In the genomic region with DNA sequence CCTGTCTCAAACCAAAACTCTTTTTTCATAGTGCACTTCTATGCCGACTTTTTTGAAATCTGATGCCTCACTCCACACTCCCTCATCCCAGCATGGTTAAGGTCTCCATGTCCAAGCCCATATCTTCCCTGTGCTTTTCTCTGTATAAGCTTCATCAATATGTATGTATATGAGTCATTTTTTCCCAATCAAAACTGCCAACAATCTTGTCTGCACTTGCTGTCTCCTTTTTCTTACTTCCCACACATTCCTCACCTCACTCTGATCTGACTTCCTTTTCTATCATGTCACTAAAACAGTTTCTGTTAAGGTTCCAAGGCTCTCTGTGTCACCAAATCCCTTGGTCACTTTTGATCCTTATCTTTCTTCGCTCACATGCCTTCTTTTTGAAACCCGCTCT, we compare ENCODE assay signal across 24 cellular contexts.
A peak's percentile ranks its signal among the peaks of the same experiment; 100 is the strongest.
DNase-seq lines count a peak whose midpoint lies in the region; ATAC-seq and TF ChIP-seq lines count a peak whose summit lies in the region.
"Had no signal": no experiment of that assay in that cellular context is flagged by ENCODE, and none has a peak within 500 bp of the region (broad histone marks: within the 10 kb centered on the region; RNA-seq: fewer than 3 reads in every experiment).

No MANE protein-coding gene starts in this region.

- H3K27me3 ChIP-seq in mammary epithelial cell (ENCODE audit: insufficient read depth, low read length) (no peaks in the 10 kb centered on the region), foreskin keratinocyte (no peaks in the 10 kb centered on the region)

- H3K27me3 Mint-ChIP-seq in MCF 10A (ENCODE audit: insufficient read depth, unreplicated experiment): no peaks in the 10 kb centered on the region

- no peaks in the 10 kb centered on the region for H3K36me3 ChIP-seq in mammary epithelial cell (ENCODE audit: insufficient read depth, low read length)
- H3K36me3 ChIP-seq: BLaER1 treated with 17β-estradiol and CSF1 and Interleukin-3, amounts not matched to agents 10 nM and 100 nM had no signal

- H3K4me1 Mint-ChIP-seq in MCF 10A (ENCODE audit: insufficient read depth, unreplicated experiment): no peaks in the 10 kb centered on the region
- H3K4me1 Mint-ChIP-seq: B cell had no signal

- H3K4me3 Mint-ChIP-seq in MCF 10A (ENCODE audit: unreplicated experiment): no peak overlapping the region
- H3K4me3 Mint-ChIP-seq: B cell; CD4-positive, alpha-beta T cell; CD8-positive, alpha-beta T cell had no signal

- POLR2A ChIA-PET in MCF 10A (lab: Yijun Ruan, JAX): interaction anchor here (0.7 kb wide), 1 partner anchor 389 kb away, joined by 3 read pairs; no protein-coding TSS in a partner anchor

- ATAC-seq in foreskin keratinocyte: peak; percentile 44
- ATAC-seq: A549; CD8-positive, alpha-beta T cell; GM12878 had no signal

- dilution Hi-C loops in mammary epithelial cell (cut with HindIII; ENCODE audit: low sequenced_read_pairs): no loop called here

- H4K20me1 ChIP-seq in mammary epithelial cell (ENCODE audit: insufficient read depth, low read length): no peaks in the 10 kb centered on the region
- H4K20me1 ChIP-seq: BLaER1 treated with 17β-estradiol and CSF1 and Interleukin-3, amounts not matched to agents 10 nM and 100 nM had no signal

- CTCF ChIA-PET in mammary epithelial cell (lab: Charles Lee; ENCODE audit: low non-redundant PET) (no interaction called here), MCF 10A (lab: Yijun Ruan, JAX) (interaction anchor here (0.6 to 0.7 kb wide), 3 partner anchors 188 to 267 kb away, joined by 3 read pairs; no protein-coding TSS in a partner anchor)

- H3K4me1 ChIP-seq in mammary epithelial cell (ENCODE audit: insufficient read depth, low read length): no peaks in the 10 kb centered on the region
- no peaks in the 10 kb centered on the region for H3K4me1 ChIP-seq in foreskin keratinocyte
- H3K4me1 ChIP-seq: A549 had no signal

- no peaks in the 10 kb centered on the region for H3K79me2 ChIP-seq in mammary epithelial cell (ENCODE audit: insufficient read depth, low read length)

- H3K4me2 ChIP-seq in mammary epithelial cell (ENCODE audit: insufficient read depth, low read depth, low read length): no peak overlapping the region
- H3K4me2 ChIP-seq: A549; BLaER1 treated with 17β-estradiol and CSF1 and Interleukin-3, amounts not matched to agents 10 nM and 100 nM had no signal

- H3K27ac Mint-ChIP-seq in MCF 10A (ENCODE audit: low read depth, unreplicated experiment): no peak overlapping the region
- H3K27ac Mint-ChIP-seq: B cell; CD4-positive, alpha-beta T cell; CD8-positive, alpha-beta T cell had no signal

- intact Hi-C loops in mammary epithelial cell (cut with micrococcal nuclease) (no loop called here), MCF 10A (cut with micrococcal nuclease) (no loop called here)

- TF ChIP-seq CTCF in mammary epithelial cell (conservative IDR thresholded peaks at IDR 0.05 in 1 of 2, IDR thresholded peaks at IDR 0.05 in 1 of 2; ENCODE audit: extremely low read depth in 1 of 2, insufficient read depth in 1 of 2, low read depth in 1 of 2, low read length in 2 of 2): no peak
- TF ChIP-seq CTCF in MCF 10A (IDR thresholded peaks at IDR 0.05; ENCODE audit: unreplicated experiment): no peak
- TF ChIP-seq CTCF in epithelial cell of esophagus (IDR thresholded peaks at IDR 0.05; ENCODE audit: insufficient read depth, low read depth, low read length, missing control alignments): no peak
- no peak for TF ChIP-seq CTCF in foreskin keratinocyte (conservative IDR thresholded peaks at IDR 0.05)
- TF ChIP-seq CTCF in GM13976 (IDR thresholded peaks at IDR 0.05; ENCODE audit: borderline replicate concordance, control extremely low read depth, extremely low read depth, insufficient read depth, missing control alignments): no peak

- BruUV-seq in mammary epithelial cell (replicated peaks; lab: Mats Ljungman, UMichigan): no TSS peak
- no TSS peak for BruUV-seq in MCF 10A (replicated peaks; lab: Mats Ljungman, UMichigan)

- WGBS in mammary epithelial cell (ENCODE audit: low coverage, missing lambda C conversion rate): 41% methylated on average over 3 of the region's 3 CpGs

- H3K4me3 ChIP-seq in mammary epithelial cell (replicated peaks in 1 of 3; ENCODE audit: insufficient read depth in 1 of 3, low read depth in 2 of 3, low read length in 3 of 3): no peak overlapping the region
- H3K4me3 ChIP-seq in epithelial cell of esophagus (ENCODE audit: low read length): no peak overlapping the region
- H3K4me3 ChIP-seq: A549; BLaER1 treated with 17β-estradiol and CSF1 and Interleukin-3, amounts not matched to agents 10 nM and 100 nM; GM12878 had no signal

- no peak overlapping the region for H2AFZ ChIP-seq in mammary epithelial cell (ENCODE audit: low read depth, low read length)

- H3K9me3 ChIP-seq in mammary epithelial cell (replicated peaks; ENCODE audit: insufficient read depth, low read length): peaks cover 4% of the 10 kb centered on the region
- H3K9me3 ChIP-seq: A549 had no signal

- peaks cover 7% of the 10 kb centered on the region for H3K9me3 Mint-ChIP-seq in MCF 10A (ENCODE audit: unreplicated experiment)
- H3K9me3 Mint-ChIP-seq: CD4-positive, alpha-beta T cell; CD8-positive, alpha-beta T cell had no signal

- DNase-seq in mammary epithelial cell: peak; percentile 28
- DNase-seq in MCF 10A (ENCODE audit: unreplicated experiment): no peak
- DNase-seq in epithelial cell of esophagus (ENCODE audit: low read depth): peak; percentile 50
- peak; percentile 15 to 53 for DNase-seq in foreskin keratinocyte
- no peak for DNase-seq in SK-N-DZ (ENCODE audit: low spot score)
- no peak for DNase-seq in NCI-H1105 treated with DMSO at 0.1 percent for 48 hours (lab: John Stamatoyannopoulos, UW)
- no peak for DNase-seq in GM13976 (ENCODE audit: low spot score)
- DNase-seq: AML-193; CD4-positive, alpha-beta T cell; CD8-positive, alpha-beta T cell; COR-L47; DMS 273 treated with DMSO at 0.1 percent for 48 hours; DMS153; DMS53; DMS79; DND-41; EL; GDM1 had no signal

- H3K9ac ChIP-seq in mammary epithelial cell (ENCODE audit: insufficient read depth, low read length): no peak overlapping the region
- H3K9ac ChIP-seq: BLaER1 treated with 17β-estradiol and CSF1 and Interleukin-3, amounts not matched to agents 10 nM and 100 nM had no signal

- H3K36me3 Mint-ChIP-seq in MCF 10A (ENCODE audit: insufficient read depth, unreplicated experiment): peaks cover 5% of the 10 kb centered on the region
- H3K36me3 Mint-ChIP-seq: CD8-positive, alpha-beta T cell had no signal

- no peak overlapping the region for H3K27ac ChIP-seq in mammary epithelial cell (ENCODE audit: insufficient read depth, low read depth, low read length)
- no peak overlapping the region for H3K27ac ChIP-seq in foreskin keratinocyte
- H3K27ac ChIP-seq: 22Rv1; A549; BLaER1 treated with 17β-estradiol and CSF1 and Interleukin-3, amounts not matched to agents 10 nM and 100 nM; C4-2B had no signal

- in situ Hi-C loops in mammary epithelial cell (cut with MboI; ENCODE audit: low sequenced_read_pairs in 2 of 2): loop anchor here in 1 of 2 donors (10.0 kb wide), 1 partner anchor 313 kb away; no protein-coding TSS in a partner anchor
- in situ Hi-C loops in GM13976 (cut with MboI; ENCODE audit: low sequenced_read_pairs, unreplicated experiment): loop anchor here (10.0 kb wide), 1 partner anchor 313 kb away; no protein-coding TSS in a partner anchor

Comparison
In these comparisons a context has a peak if more than half of its experiments do, and no peak if none do; other contexts are left out.
1. DNase-seq: peak in mammary epithelial cell (single experiment), epithelial cell of esophagus (single experiment) and foreskin keratinocyte (2 of 2); none in MCF 10A (single experiment), SK-N-DZ (single experiment), NCI-H1105 treated with DMSO at 0.1 percent for 48 hours (single experiment) and GM13976 (single experiment).